8 cellular contexts compared by ENCODE assay signal in the genomic region with DNA sequence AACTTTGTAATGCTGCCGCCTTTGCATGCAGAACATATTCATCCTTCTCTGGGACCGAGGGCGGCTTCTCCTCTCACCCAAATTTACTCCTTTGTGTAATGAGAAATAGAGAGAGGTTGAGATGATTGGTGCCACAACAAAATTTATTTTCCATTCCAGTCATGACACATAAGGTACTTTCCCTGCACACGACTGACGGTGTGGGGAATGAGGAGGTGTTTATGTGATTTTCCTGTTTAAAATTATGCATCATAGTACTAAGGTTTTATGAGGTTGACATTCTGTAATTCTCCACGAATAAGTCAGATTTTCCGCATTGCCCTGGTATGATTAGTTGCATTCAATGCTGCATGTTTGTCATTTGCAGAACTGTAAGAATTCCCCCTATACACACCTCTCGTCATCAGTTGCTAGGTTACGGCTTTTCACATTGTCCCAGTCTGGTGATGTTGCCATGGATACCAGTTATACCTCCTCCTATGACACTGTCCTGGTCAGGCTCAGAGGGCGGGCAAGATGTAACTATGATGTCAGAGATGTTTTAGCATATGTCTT. TPM values are rescaled to one million over a fixed set of nuclear protein-coding genes. Genes with fewer than 3 reads are reported as not detected.
DNase-seq lines count a peak whose midpoint lies in the region; ATAC-seq and TF ChIP-seq lines count a peak whose summit lies in the region.

No MANE protein-coding gene starts in this region.

- no peaks in the 10 kb centered on the region for H3K36me3 Mint-ChIP-seq in nephron progenitor cell (ENCODE audit: low read depth)
- H3K36me3 Mint-ChIP-seq in CD14-positive monocyte: no peaks in the 10 kb centered on the region

- H3K4me2 ChIP-seq in OCI-LY1 (ENCODE audit: low read length): no peak overlapping the region

- H3K4me3 Mint-ChIP-seq in nephron progenitor cell (no peak overlapping the region), CD14-positive monocyte (no peak overlapping the region)

- H3K9me3 ChIP-seq in OCI-LY1 (ENCODE audit: low read length): no peaks in the 10 kb centered on the region

- H3F3A ChIP-seq in OCI-LY1 (ENCODE audit: insufficient read depth, low read length): no peaks in the 10 kb centered on the region

- peak; percentile 89 for DNase-seq in activated effector memory CD4-positive, alpha-beta T cell treated with anti-CD3 and anti-CD28 coated beads, Interleukin-2, amount 50 U/mL, for 16 hours
- DNase-seq in nephron progenitor cell (peak; percentile 7), HPDE6-E6E7 (ENCODE audit: extremely low spot score) (no peak), GF-D8 (lab: John Stamatoyannopoulos, UW) (no peak), CD14-positive monocyte (ENCODE audit: low spot score) (no peak)

- no peak overlapping the region for H3K9ac ChIP-seq in OCI-LY1 (ENCODE audit: low read length)

- H3K4me1 Mint-ChIP-seq in nephron progenitor cell (no peaks in the 10 kb centered on the region), CD14-positive monocyte (no peaks in the 10 kb centered on the region)

- H3K4me3 ChIP-seq in OCI-LY1 (ENCODE audit: low read depth, low read length, poor library complexity, severe bottlenecking): no peak overlapping the region

- H3K4me1 ChIP-seq in OCI-LY1 (ENCODE audit: insufficient read depth, low read length, severe bottlenecking): peaks cover 37% of the 10 kb centered on the region

- no peaks in the 10 kb centered on the region for H4K20me1 ChIP-seq in OCI-LY1 (ENCODE audit: insufficient read depth, low read length)

- no peak overlapping the region for H2AFZ ChIP-seq in OCI-LY1 (ENCODE audit: low read length)

- H3K9me3 Mint-ChIP-seq in nephron progenitor cell (no peaks in the 10 kb centered on the region), CD14-positive monocyte (peaks cover 0 to 4% (median 0%) of the 10 kb centered on the region in 7 donors)

- ATAC-seq in GM18868 (IDR thresholded peaks at IDR 0.05; ENCODE audit: unreplicated experiment) (peak; percentile 88), HG02610 (IDR thresholded peaks at IDR 0.05; ENCODE audit: unreplicated experiment) (peak; percentile 72)

- H3K36me3 ChIP-seq in OCI-LY1 (ENCODE audit: insufficient read depth, low read length): peaks cover 13% of the 10 kb centered on the region

- H3K9me2 ChIP-seq in OCI-LY1 (ENCODE audit: low read depth, low read length): no peaks in the 10 kb centered on the region

- no peaks in the 10 kb centered on the region for H3K27me3 ChIP-seq in OCI-LY1 (ENCODE audit: insufficient read depth, low read length)

- H3K27me3 Mint-ChIP-seq in nephron progenitor cell (ENCODE audit: low read depth, poor library complexity) (peaks cover 4% of the 10 kb centered on the region), CD14-positive monocyte (ENCODE audit: low read depth in 3 of 3) (peaks cover 3 to 5% (median 5%) of the 10 kb centered on the region in 3 donors)

- intact Hi-C loops in CD14-positive monocyte (cut with micrococcal nuclease): no loop called here

- H3K27ac ChIP-seq in OCI-LY1 (ENCODE audit: low read depth, low read length, poor library complexity, severe bottlenecking): peak overlapping the region; percentile 5

- TF ChIP-seq CTCF in OCI-LY1 (IDR thresholded peaks at IDR 0.05; ENCODE audit: low read length) (no peak), nephron progenitor cell (IDR thresholded peaks at IDR 0.05) (no peak), CD14-positive monocyte (IDR thresholded peaks at IDR 0.05) (no peak)

- H3K79me2 ChIP-seq in OCI-LY1 (ENCODE audit: insufficient read depth, low read length): no peaks in the 10 kb centered on the region

- H3K27ac Mint-ChIP-seq in nephron progenitor cell: no peak overlapping the region
- no peak overlapping the region for H3K27ac Mint-ChIP-seq in CD14-positive monocyte

RNA-seq across cellular contexts. Expression of a gene that starts 23.1 kb away (rescaled TPM):
- not detected for polyA plus RNA-seq in CD14-positive monocyte

Comparison
In these comparisons a context has a peak if more than half of its experiments do, and no peak if none do; other contexts are left out.
1. DNase-seq: peak in activated effector memory CD4-positive, alpha-beta T cell treated with anti-CD3 and anti-CD28 coated beads, Interleukin-2, amount 50 U/mL, for 16 hours (single experiment) and nephron progenitor cell (single experiment); none in HPDE6-E6E7 (single experiment), GF-D8 (single experiment) and CD14-positive monocyte (single experiment).